ENCODE assay signal across 13 cellular contexts in the genomic region with DNA sequence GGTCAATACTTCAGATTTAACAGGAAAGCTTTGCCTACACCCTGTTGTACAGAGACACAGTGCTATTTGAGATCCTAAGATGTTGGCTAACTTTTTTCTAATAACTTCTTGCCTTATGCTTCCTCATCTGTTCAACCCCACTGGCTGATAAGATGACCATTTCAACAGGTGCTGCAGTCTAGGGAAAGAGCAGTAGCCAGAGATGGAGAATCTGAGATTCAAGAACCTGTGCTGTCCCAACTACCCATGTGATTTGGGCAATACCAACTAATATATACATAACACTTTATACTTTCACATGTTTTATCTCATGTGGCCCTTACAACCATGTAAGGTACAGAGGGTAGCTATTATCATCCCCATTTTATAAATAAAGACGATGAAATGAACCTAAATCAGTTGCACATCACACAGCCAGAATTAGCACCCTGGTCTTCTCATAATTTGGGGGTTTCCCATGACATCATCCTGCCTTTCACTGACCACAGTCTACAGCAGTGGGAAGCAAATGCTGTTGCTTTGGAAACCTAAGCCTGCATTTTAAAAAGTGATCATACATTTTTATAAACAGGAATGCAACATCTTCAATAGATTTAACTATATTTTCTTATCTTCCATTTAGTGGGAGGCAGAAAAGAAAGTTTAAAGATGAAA. TPM values are rescaled to one million over a fixed set of nuclear protein-coding genes. Genes with fewer than 3 reads are reported as not detected.
DNase-seq lines count a peak whose midpoint lies in the region; ATAC-seq and TF ChIP-seq lines count a peak whose summit lies in the region.
"Had no signal": no experiment of that assay in that cellular context is flagged by ENCODE, and none has a peak within 500 bp of the region (broad histone marks: within the 10 kb centered on the region; RNA-seq: fewer than 3 reads in every experiment).

No MANE protein-coding gene starts in this region.

- no peaks in the 10 kb centered on the region for H3K36me3 Mint-ChIP-seq in activated naive CD4-positive, alpha-beta T cell treated with anti-CD3 and anti-CD28 coated beads, Interleukin-2, amount 50 U/mL, for 72 hours
- H3K36me3 Mint-ChIP-seq in activated naive CD4-positive, alpha-beta T cell treated with anti-CD3 and anti-CD28 coated beads, Interleukin-2, amount 10 ng/mL, durations not matched to agents 7 days and 5 days, result no peaks in the 10 kb centered on the region
- H3K36me3 Mint-ChIP-seq in activated CD4-positive, alpha-beta memory T cell treated with anti-CD3 and anti-CD28 coated beads, Interleukin-2, amount 10 ng/mL, durations not matched to agents 7 days and 5 days (ENCODE audit: low read depth), result no peaks in the 10 kb centered on the region

- no peaks in the 10 kb centered on the region for H3K79me2 ChIP-seq in OCI-LY3 (ENCODE audit: low read length)

- H3K4me1 ChIP-seq in OCI-LY3 (ENCODE audit: low read length), result peaks cover 12% of the 10 kb centered on the region

- CTCF ChIA-PET in activated naive CD4-positive, alpha-beta T cell treated with anti-CD3 and anti-CD28 coated beads, Interleukin-2, amount 10 ng/mL, durations not matched to agents 7 days and 5 days (lab: Charles Lee), result interaction anchor here (1.1 kb wide), 2 partner anchors 25 to 26 kb away, joined by 3 read pairs; no protein-coding TSS in a partner anchor
- CTCF ChIA-PET in activated CD4-positive, alpha-beta memory T cell treated with anti-CD3 and anti-CD28 coated beads, Interleukin-2, amount 10 ng/mL, durations not matched to agents 7 days and 5 days (lab: Charles Lee), result interaction anchor here (1.0 kb wide), 1 partner anchor 8 kb away, joined by 3 read pairs; no protein-coding TSS in a partner anchor

- H3K36me3 ChIP-seq in OCI-LY3 (replicated peaks; ENCODE audit: low read depth, low read length), result no peaks in the 10 kb centered on the region

- H3K9me3 Mint-ChIP-seq in activated naive CD4-positive, alpha-beta T cell treated with anti-CD3 and anti-CD28 coated beads, Interleukin-2, amount 50 U/mL, for 72 hours, result no peaks in the 10 kb centered on the region
- no peaks in the 10 kb centered on the region for H3K9me3 Mint-ChIP-seq in activated naive CD4-positive, alpha-beta T cell treated with anti-CD3 and anti-CD28 coated beads, Interleukin-2, amount 10 ng/mL, durations not matched to agents 7 days and 5 days
- H3K9me3 Mint-ChIP-seq in activated CD4-positive, alpha-beta memory T cell treated with anti-CD3 and anti-CD28 coated beads, Interleukin-2, amount 10 ng/mL, durations not matched to agents 7 days and 5 days, result no peaks in the 10 kb centered on the region

- no peak overlapping the region for H3K4me3 ChIP-seq in OCI-LY3 (ENCODE audit: low read length)
- H3K4me3 ChIP-seq: hepatocyte had no signal

- no peaks in the 10 kb centered on the region for H3K9me3 ChIP-seq in OCI-LY3 (ENCODE audit: insufficient read depth, low read length)

- H3K4me1 Mint-ChIP-seq in activated naive CD4-positive, alpha-beta T cell treated with anti-CD3 and anti-CD28 coated beads, Interleukin-2, amount 10 ng/mL, durations not matched to agents 7 days and 5 days, result no peaks in the 10 kb centered on the region
- peaks cover 8% of the 10 kb centered on the region for H3K4me1 Mint-ChIP-seq in activated CD4-positive, alpha-beta memory T cell treated with anti-CD3 and anti-CD28 coated beads, Interleukin-2, amount 10 ng/mL, durations not matched to agents 7 days and 5 days

- no peaks in the 10 kb centered on the region for H4K20me1 ChIP-seq in OCI-LY3 (ENCODE audit: insufficient read depth, low read length)

- H3K27me3 Mint-ChIP-seq in activated naive CD4-positive, alpha-beta T cell treated with anti-CD3 and anti-CD28 coated beads, Interleukin-2, amount 10 ng/mL, durations not matched to agents 7 days and 5 days, result no peaks in the 10 kb centered on the region
- peaks cover 3% of the 10 kb centered on the region for H3K27me3 Mint-ChIP-seq in activated CD4-positive, alpha-beta memory T cell treated with anti-CD3 and anti-CD28 coated beads, Interleukin-2, amount 10 ng/mL, durations not matched to agents 7 days and 5 days
- H3K27me3 Mint-ChIP-seq: brain had no signal

- H2AFZ ChIP-seq in OCI-LY3 (ENCODE audit: low read depth, low read length), result no peak overlapping the region
- H2AFZ ChIP-seq: hepatocyte had no signal

- H3K27ac Mint-ChIP-seq in activated naive CD4-positive, alpha-beta T cell treated with anti-CD3 and anti-CD28 coated beads, Interleukin-2, amount 50 U/mL, for 72 hours, result no peak overlapping the region
- no peak overlapping the region for H3K27ac Mint-ChIP-seq in activated naive CD4-positive, alpha-beta T cell treated with anti-CD3 and anti-CD28 coated beads, Interleukin-2, amount 10 ng/mL, durations not matched to agents 7 days and 5 days
- no peak overlapping the region for H3K27ac Mint-ChIP-seq in activated CD4-positive, alpha-beta memory T cell treated with anti-CD3 and anti-CD28 coated beads, Interleukin-2, amount 10 ng/mL, durations not matched to agents 7 days and 5 days

- ATAC-seq in activated naive CD4-positive, alpha-beta T cell treated with anti-CD3 and anti-CD28 coated beads, Interleukin-2, amount 50 U/mL, for 72 hours, result peak; percentile 50 to 76
- peak; percentile 99 for ATAC-seq in HG02884 (IDR thresholded peaks at IDR 0.05; ENCODE audit: unreplicated experiment)

- no peak overlapping the region for H3K9ac ChIP-seq in OCI-LY3 (ENCODE audit: low read length)

- no peak overlapping the region for H3K27ac ChIP-seq in OCI-LY3 (ENCODE audit: low read length)
- H3K27ac ChIP-seq: hepatocyte had no signal

- H3K4me3 Mint-ChIP-seq in activated naive CD4-positive, alpha-beta T cell treated with anti-CD3 and anti-CD28 coated beads, Interleukin-2, amount 10 ng/mL, durations not matched to agents 7 days and 5 days, result no peak overlapping the region
- no peak overlapping the region for H3K4me3 Mint-ChIP-seq in activated CD4-positive, alpha-beta memory T cell treated with anti-CD3 and anti-CD28 coated beads, Interleukin-2, amount 10 ng/mL, durations not matched to agents 7 days and 5 days
- H3K4me3 Mint-ChIP-seq: brain had no signal

- POLR2A ChIA-PET in activated CD4-positive, alpha-beta memory T cell treated with anti-CD3 and anti-CD28 coated beads, Interleukin-2, amount 10 ng/mL, durations not matched to agents 7 days and 5 days (lab: Charles Lee), result no interaction called here

- TF ChIP-seq CTCF in OCI-LY3 (IDR thresholded peaks at IDR 0.05; ENCODE audit: low read depth, low read length), result no peak

- no peak for DNase-seq in activated naive CD4-positive, alpha-beta T cell treated with anti-CD3 and anti-CD28 coated beads, Interleukin-2, amount 50 U/mL, for 72 hours (ENCODE audit: low spot score in 2 of 2)
- no peak for DNase-seq in activated naive CD4-positive, alpha-beta T cell treated with anti-CD3 and anti-CD28 coated beads, Interleukin-2, amount 10 ng/mL, durations not matched to agents 7 days and 5 days
- DNase-seq in midbrain (lab: John Stamatoyannopoulos, UW) (no peak), NOMO-1 treated with DMSO at 0.1 percent for 48 hours (lab: John Stamatoyannopoulos, UW; ENCODE audit: unreplicated experiment) (no peak), nucleus accumbens (lab: John Stamatoyannopoulos, UW) (no peak)
- no peak for DNase-seq in activated CD4-positive, alpha-beta memory T cell treated with anti-CD3 and anti-CD28 coated beads, Interleukin-2, amount 10 ng/mL, durations not matched to agents 7 days and 5 days
- DNase-seq: NCI-H1092, posterior cingulate gyrus, T-helper 9 cell had no signal

- peak overlapping the region; percentile 21 for H3K4me2 ChIP-seq in OCI-LY3 (ENCODE audit: low read length)
- H3K4me2 ChIP-seq: hepatocyte had no signal

- no peaks in the 10 kb centered on the region for H3K27me3 ChIP-seq in OCI-LY3 (ENCODE audit: low read depth, low read length)
- H3K27me3 ChIP-seq: hepatocyte had no signal

RNA-seq across cellular contexts. Expression of gene TTC23, which starts 9.7 kb away (rescaled TPM):
- total RNA-seq in activated naive CD4-positive, alpha-beta T cell treated with anti-CD3 and anti-CD28 coated beads, Interleukin-2, amount 50 U/mL, for 72 hours, result 1 to 10 TPM; 3.1 to 3.6 TPM
- total RNA-seq in activated CD4-positive, alpha-beta memory T cell treated with anti-CD3 and anti-CD28 coated beads, Interleukin-2, amount 10 ng/mL, durations not matched to agents 7 days and 5 days, result 1 to 10 TPM; 1.6 to 2.1 TPM

RNA-seq across cellular contexts. Expression of gene LRRC28, which starts 11.6 kb away (rescaled TPM):
- total RNA-seq in activated naive CD4-positive, alpha-beta T cell treated with anti-CD3 and anti-CD28 coated beads, Interleukin-2, amount 50 U/mL, for 72 hours, result 10 to 100 TPM; 21.3 to 27.7 TPM
- 10 to 100 TPM; 19.5 to 19.6 TPM for total RNA-seq in activated CD4-positive, alpha-beta memory T cell treated with anti-CD3 and anti-CD28 coated beads, Interleukin-2, amount 10 ng/mL, durations not matched to agents 7 days and 5 days
